Comparison of ENCODE assay signal across 7 cellular contexts in the genomic region with DNA sequence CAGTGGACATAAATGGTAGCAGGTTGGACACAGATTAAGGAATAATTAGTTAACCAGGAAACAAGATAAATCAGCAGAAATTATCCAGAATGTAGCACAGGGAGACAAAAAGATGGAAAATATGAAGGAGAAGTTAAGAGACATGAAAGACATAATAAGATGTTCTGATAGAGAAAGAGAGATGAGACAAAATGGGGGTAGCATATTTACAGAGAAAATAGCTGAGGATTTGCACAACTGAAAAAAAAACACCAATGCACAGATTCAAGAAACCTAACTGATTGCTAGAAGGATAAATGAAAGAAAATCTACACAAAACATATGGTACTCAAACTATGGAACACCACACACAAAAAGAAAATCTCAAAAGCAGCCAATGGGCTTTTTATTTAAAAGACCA. TPM values are rescaled to one million over a fixed set of nuclear protein-coding genes. Genes with fewer than 3 reads are reported as not detected.
DNase-seq lines count a peak whose midpoint lies in the region; ATAC-seq and TF ChIP-seq lines count a peak whose summit lies in the region.

No MANE protein-coding gene starts in this region.

- H3K9ac ChIP-seq in HCT116 (ENCODE audit: low read length) (peak overlapping the region; percentile 24), skeletal muscle tissue (ENCODE audit: low read depth in 1 of 3, low read length in 3 of 3) (peak overlapping the region in 2 of 3 donors; percentile 58 to 69)

- H3K9me2 ChIP-seq in HCT116 (ENCODE audit: insufficient read depth), result no peaks in the 10 kb centered on the region

- H3K27me3 ChIP-seq in HCT116 (ENCODE audit: insufficient read depth, low read length), result no peaks in the 10 kb centered on the region
- no peaks in the 10 kb centered on the region for H3K27me3 ChIP-seq in skeletal muscle tissue (ENCODE audit: control insufficient read depth in 3 of 3, insufficient read depth in 3 of 3, low read length in 3 of 3)

- no peak for ATAC-seq in HCT116

- POLR2A ChIA-PET in HCT116 (lab: Charles Lee), result interaction anchor here (0.6 to 1.1 kb wide), 3 partner anchors 17 to 194 kb away, joined by 3 to 4 read pairs (median 3); no protein-coding TSS in a partner anchor

- intact Hi-C loops in HCT116 (cut with micrococcal nuclease), result no loop called here

- H3K9me3 ChIP-seq in HCT116 (ENCODE audit: control insufficient read depth in 1 of 2, insufficient read depth in 1 of 2, low read depth in 1 of 2, low read length in 2 of 2) (no peaks in the 10 kb centered on the region), skeletal muscle tissue (ENCODE audit: control insufficient read depth in 3 of 3, low read length in 3 of 3) (no peaks in the 10 kb centered on the region)

- RAD21 ChIA-PET in HCT116 (lab: Charles Lee; ENCODE audit: low non-redundant PET in 1 of 2, low total read pairs in 2 of 2, uncharacterized antibody in 2 of 2, unreplicated experiment in 2 of 2), result no interaction called here

- H4K20me1 ChIP-seq in HCT116 (ENCODE audit: insufficient read depth), result no peaks in the 10 kb centered on the region

- BruUV-seq in HCT116 (replicated peaks; lab: Mats Ljungman, UMichigan), result no TSS peak

- H3K4me3 ChIP-seq in HCT116 (replicated peaks in 1 of 2; ENCODE audit: low read depth in 1 of 2, low read length in 2 of 2), result peak overlapping the region; percentile 50 to 56
- peak overlapping the region; percentile 64 for H3K4me3 ChIP-seq in fibroblast of the aortic adventitia (ENCODE audit: low read depth, low read length)
- peak overlapping the region in 2 of 3 donors; percentile 75 to 81 for H3K4me3 ChIP-seq in skeletal muscle tissue (ENCODE audit: low read length in 3 of 3)

- peak overlapping the region; percentile 51 for H2AFZ ChIP-seq in HCT116 (ENCODE audit: low read depth, low read length, poor library complexity, severe bottlenecking)

- no peak for TF ChIP-seq POLR2A in HCT116 (IDR thresholded peaks at IDR 0.05; ENCODE audit: borderline replicate concordance, extremely low read depth, insufficient read depth, insufficient read length)

- H3K27ac ChIP-seq in HCT116 (ENCODE audit: low read depth, low read length) (peak overlapping the region; percentile 71; the same call in 1 of the 2 replicates), VCaP (peak overlapping the region; percentile 77), skeletal muscle tissue (ENCODE audit: low read depth, low read length) (no peak overlapping the region), substantia nigra (ENCODE audit: low read depth, low read length, poor library complexity, severe bottlenecking) (no peak overlapping the region)

- TF ChIP-seq CTCF in HCT116 (IDR thresholded peaks at IDR 0.05 in 2 of 3, conservative IDR thresholded peaks at IDR 0.05 in 1 of 3; ENCODE audit: borderline replicate concordance in 1 of 3, insufficient read depth in 1 of 3, low read depth in 2 of 3, low read length in 2 of 3), result no peak
- TF ChIP-seq CTCF in VCaP (conservative IDR thresholded peaks at IDR 0.05), result no peak
- TF ChIP-seq CTCF in fibroblast of the aortic adventitia (IDR thresholded peaks at IDR 0.05; ENCODE audit: insufficient read depth, low read length), result no peak
- no peak for TF ChIP-seq CTCF in GM20000 (IDR thresholded peaks at IDR 0.05; ENCODE audit: extremely low read depth, missing control alignments)

- H3K4me1 ChIP-seq in HCT116 (ENCODE audit: control insufficient read depth in 1 of 2, insufficient read depth in 2 of 2, low read length in 2 of 2), result peaks cover 12 to 15% of the 10 kb centered on the region in 2 experiments
- H3K4me1 ChIP-seq in skeletal muscle tissue (ENCODE audit: control insufficient read depth in 3 of 3, insufficient read depth in 3 of 3, low read length in 3 of 3), result peaks cover 0 to 10% (median 4%) of the 10 kb centered on the region in 3 donors

- DNase-seq in HCT116 (ENCODE audit: low read depth, low spot score) (no peak), fibroblast of the aortic adventitia (ENCODE audit: low read depth) (no peak), substantia nigra (lab: John Stamatoyannopoulos, UW) (no peak), GM20000 (ENCODE audit: low spot score) (no peak)
- DNase-seq in stimulated activated CD4-positive, alpha-beta T cell treated with anti-CD3 and anti-CD28 coated beads, Interleukin-1b, Interleukin-23, amount 100 ng/mL, for 48 hours, result no peak

- peak overlapping the region; percentile 79 for H3K4me2 ChIP-seq in HCT116 (ENCODE audit: low read length)

- H3K36me3 ChIP-seq in HCT116 (ENCODE audit: control insufficient read depth in 1 of 2, insufficient read depth in 2 of 2, low read length in 2 of 2), result no peaks in the 10 kb centered on the region
- no peaks in the 10 kb centered on the region for H3K36me3 ChIP-seq in skeletal muscle tissue (ENCODE audit: control insufficient read depth in 3 of 3, insufficient read depth in 3 of 3, low read length in 3 of 3)

- CTCF ChIA-PET in HCT116 (lab: Charles Lee), result interaction anchor here (1.2 to 1.5 kb wide), 2 partner anchors 12 to 201 kb away, joined by 3 to 6 read pairs; no protein-coding TSS in a partner anchor

- H3K79me2 ChIP-seq in HCT116 (ENCODE audit: insufficient read depth, low read length), result no peaks in the 10 kb centered on the region

- peak; percentile 1; the same call in 1 of the 2 replicates for TF ChIP-seq RAD21 in HCT116 (IDR thresholded peaks at IDR 0.05; ENCODE audit: low read depth)

TF ChIP-seq in HCT116, 20 proteins besides CTCF, POLR2A, EP300 and RAD21:
- no peak for TF ChIP-seq SIN3A (IDR thresholded peaks at IDR 0.05; ENCODE audit: low read depth)
- TF ChIP-seq EZH2 (IDR thresholded peaks at IDR 0.05), result no peak

RNA-seq across cellular contexts. Expression of gene TBC1D22B, which starts 34.6 kb away (rescaled TPM):
- total RNA-seq in HCT116 (2021; ENCODE audit: unreplicated experiment) (9.1 TPM), fibroblast of the aortic adventitia (ENCODE audit: low replicate concordance) (3.5 and 4.8 TPM in 2 replicates), skeletal muscle tissue (3.7 TPM)
- 7.0 and 7.7 TPM in 2 replicates for polyA plus RNA-seq in HCT116 (2012)

RNA-seq across cellular contexts. Expression of gene TMEM217, which starts 35.0 kb away (rescaled TPM):
- 0.98 TPM for total RNA-seq in HCT116 (2021; ENCODE audit: unreplicated experiment)
- polyA plus RNA-seq in HCT116 (2012), result 0.36 and 0.72 TPM in 2 replicates
- 0.09 TPM in 1 of 2 replicates, not detected in the other for total RNA-seq in fibroblast of the aortic adventitia (ENCODE audit: low replicate concordance)
- under 0.01 TPM for total RNA-seq in skeletal muscle tissue

RNA-seq across cellular contexts. Expression of gene PIM1, which starts 53.0 kb away (rescaled TPM):
- total RNA-seq in HCT116 (2021; ENCODE audit: unreplicated experiment) (26.2 TPM), fibroblast of the aortic adventitia (ENCODE audit: low replicate concordance) (8.7 and 19.3 TPM in 2 replicates), skeletal muscle tissue (20.4 TPM)
- 19.9 and 25.7 TPM in 2 replicates for polyA plus RNA-seq in HCT116 (2012)

Comparison
In these comparisons a context has a peak if more than half of its experiments do, and no peak if none do; other contexts are left out.
1. H3K27ac ChIP-seq: peak in HCT116 (single experiment) and VCaP (single experiment); none in skeletal muscle tissue (single experiment) and substantia nigra (single experiment).
2. Peak in every context shown above with its lines, with median percentiles within 50 percentile points of each other: H3K4me3 ChIP-seq.